In genomic region chr10:128295003-128295402, GRCh38 we compare ENCODE assay signal across 1 cellular context.
TF ChIP-seq lines count a peak whose summit lies in the region.

No MANE protein-coding gene starts in this region.

TF ChIP-seq in H1, 55 proteins besides CTCF, POLR2A, EP300 and RAD21:
- TF ChIP-seq, protein P1, sequence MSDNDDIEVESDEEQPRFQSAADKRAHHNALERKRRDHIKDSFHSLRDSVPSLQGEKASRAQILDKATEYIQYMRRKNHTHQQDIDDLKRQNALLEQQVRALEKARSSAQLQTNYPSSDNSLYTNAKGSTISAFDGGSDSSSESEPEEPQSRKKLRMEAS (IDR thresholded peaks at IDR 0.05), result no peak
- no peak for TF ChIP-seq SIRT6 (IDR thresholded peaks at IDR 0.05; ENCODE audit: low read length)
- TF ChIP-seq EZH2 (IDR thresholded peaks at IDR 0.05; ENCODE audit: low read depth, low read length, severe bottlenecking), result no peak
- TF ChIP-seq E2F6 (IDR thresholded peaks at IDR 0.05), result no peak
- TF ChIP-seq NRF1 (IDR thresholded peaks at IDR 0.05; ENCODE audit: low read depth, low read length), result no peak
- no peak for TF ChIP-seq TAF7 (optimal IDR thresholded peaks at IDR 0.05; ENCODE audit: borderline replicate concordance, low read depth, low read length)
- no peak for TF ChIP-seq CHD2 (IDR thresholded peaks at IDR 0.05; ENCODE audit: low read length)
- no peak for TF ChIP-seq JUND (IDR thresholded peaks at IDR 0.05; ENCODE audit: low read length)
